ENCODE assay signal across 2 cellular contexts in genomic region chr17:41505836-41506767, GRCh38.
A peak's percentile ranks its signal among the peaks of the same experiment; 100 is the strongest.
TF ChIP-seq lines count a peak whose summit lies in the region.

No MANE protein-coding gene starts in this region.

TF ChIP-seq in HEK293, 187 proteins besides CTCF, POLR2A, EP300 and RAD21:
- TF ChIP-seq ZBTB48 (tag by site-specific recombination; IDR thresholded peaks at IDR 0.05): 0 out of 2 replicates have a peak, but pooled peaks have one; percentile 28
- TF ChIP-seq ZNF664 (tag by site-specific recombination; IDR thresholded peaks at IDR 0.05): 0 out of 2 replicates have a peak, but pooled peaks have one; percentile 20
- no peak for TF ChIP-seq ZNF701 (tag by site-specific recombination; IDR thresholded peaks at IDR 0.05)

TF ChIP-seq in GM12878, 131 proteins besides CTCF, POLR2A, EP300 and RAD21:
- TF ChIP-seq FOXM1 (IDR thresholded peaks at IDR 0.05; ENCODE audit: low read depth, low read length): no peak
- TF ChIP-seq ZBTB11 (CRISPR knock-in tag; IDR thresholded peaks at IDR 0.05): no peak
- no peak for TF ChIP-seq BACH1 (IDR thresholded peaks at IDR 0.05; ENCODE audit: borderline replicate concordance)
- TF ChIP-seq HDAC2 (IDR thresholded peaks at IDR 0.05): no peak
- no peak for TF ChIP-seq RFX5 (IDR thresholded peaks at IDR 0.05; ENCODE audit: low read depth, low read length)
- no peak for TF ChIP-seq TCF7 (IDR thresholded peaks at IDR 0.05; ENCODE audit: borderline replicate concordance)
- TF ChIP-seq ZBTB4 (CRISPR knock-in tag; IDR thresholded peaks at IDR 0.05): no peak
- TF ChIP-seq JUNB (IDR thresholded peaks at IDR 0.05): 0 out of 2 replicates have a peak, but pooled peaks have one; percentile 23
- TF ChIP-seq TAF1 (IDR thresholded peaks at IDR 0.05; ENCODE audit: borderline replicate concordance, low read depth, low read length): no peak
- no peak for TF ChIP-seq ZNF24 (IDR thresholded peaks at IDR 0.05)
- peak; percentile 83 for TF ChIP-seq SPI1 (IDR thresholded peaks at IDR 0.05; ENCODE audit: borderline replicate concordance, insufficient read depth, low read depth, low read length)
- TF ChIP-seq CBX5 (IDR thresholded peaks at IDR 0.05; ENCODE audit: low read depth): no peak
- TF ChIP-seq TBL1XR1 (IDR thresholded peaks at IDR 0.05; ENCODE audit: low read depth, low read length): no peak
- no peak for TF ChIP-seq CHD1 (IDR thresholded peaks at IDR 0.05; ENCODE audit: low read depth, low read length)
- TF ChIP-seq CHD4 (IDR thresholded peaks at IDR 0.05): no peak
- TF ChIP-seq ESRRA (IDR thresholded peaks at IDR 0.05; ENCODE audit: low read length): no peak
- no peak for TF ChIP-seq NR2C1 (IDR thresholded peaks at IDR 0.05)
